In genomic region chr7:105971867-105972266, GRCh38 we compare ENCODE assay signal across 26 cellular contexts. TPM values are rescaled to one million over a fixed set of nuclear protein-coding genes. Genes with fewer than 3 reads are reported as not detected.
DNase-seq lines count a peak whose midpoint lies in the region; ATAC-seq and TF ChIP-seq lines count a peak whose summit lies in the region.
"Had no signal": no experiment of that assay in that cellular context is flagged by ENCODE, and none has a peak within 500 bp of the region (broad histone marks: within the 10 kb centered on the region; RNA-seq: fewer than 3 reads in every experiment).

No MANE protein-coding gene starts in this region.

- H3K9me3 Mint-ChIP-seq in activated CD8-positive, alpha-beta memory T cell treated with anti-CD3 and anti-CD28 coated beads, Interleukin-2, amount 10 ng/mL, durations not matched to agents 7 days and 5 days (ENCODE audit: low read depth), result no peaks in the 10 kb centered on the region
- H3K9me3 Mint-ChIP-seq in naive thymus-derived CD4-positive, alpha-beta T cell, result peaks cover 0 to 2% (median 0%) of the 10 kb centered on the region in 11 donors

- H3K4me1 Mint-ChIP-seq in activated CD8-positive, alpha-beta memory T cell treated with anti-CD3 and anti-CD28 coated beads, Interleukin-2, amount 10 ng/mL, durations not matched to agents 7 days and 5 days, result no peaks in the 10 kb centered on the region
- H3K4me1 Mint-ChIP-seq in naive thymus-derived CD4-positive, alpha-beta T cell, result peaks cover 0 to 5% (median 0%) of the 10 kb centered on the region in 7 donors
- H3K4me1 Mint-ChIP-seq: CD14-positive monocyte; CD8-positive, alpha-beta memory T cell; T-helper 17 cell had no signal

- no peak overlapping the region for H3K27ac ChIP-seq in WERI-Rb-1
- H3K27ac ChIP-seq in naive thymus-derived CD4-positive, alpha-beta T cell (ENCODE audit: low read depth, low read length), result no peak overlapping the region
- H3K27ac ChIP-seq: KMS-11, SJSA1 had no signal

- no peak overlapping the region for H3K27ac Mint-ChIP-seq in activated CD8-positive, alpha-beta memory T cell treated with anti-CD3 and anti-CD28 coated beads, Interleukin-2, amount 10 ng/mL, durations not matched to agents 7 days and 5 days
- no peak overlapping the region for H3K27ac Mint-ChIP-seq in naive thymus-derived CD4-positive, alpha-beta T cell
- H3K27ac Mint-ChIP-seq: CD14-positive monocyte; CD8-positive, alpha-beta memory T cell; T-helper 17 cell had no signal

- no peaks in the 10 kb centered on the region for H3K27me3 ChIP-seq in WERI-Rb-1 (ENCODE audit: insufficient read depth, low read depth, severe bottlenecking)
- no peaks in the 10 kb centered on the region for H3K27me3 ChIP-seq in naive thymus-derived CD4-positive, alpha-beta T cell (ENCODE audit: control insufficient read depth in 2 of 2, insufficient read depth in 2 of 2, low read length in 2 of 2)

- ATAC-seq in activated CD8-positive, alpha-beta memory T cell treated with anti-CD3 and anti-CD28 coated beads, Interleukin-2, amount 10 ng/mL, durations not matched to agents 7 days and 5 days, result no peak
- ATAC-seq in naive thymus-derived CD4-positive, alpha-beta T cell, result peak; percentile 32
- ATAC-seq in GM18861 (IDR thresholded peaks at IDR 0.05; ENCODE audit: unreplicated experiment), result no peak
- ATAC-seq: PC-3, Right ventricle myocardium inferior, T-helper 17 cell had no signal

- no peaks in the 10 kb centered on the region for H3K4me1 ChIP-seq in naive thymus-derived CD4-positive, alpha-beta T cell (ENCODE audit: control insufficient read depth in 2 of 2, insufficient read depth in 2 of 2, low read length in 2 of 2)
- H3K4me1 ChIP-seq: SJSA1 had no signal

- peaks cover 7% of the 10 kb centered on the region for H3K27me3 Mint-ChIP-seq in activated CD8-positive, alpha-beta memory T cell treated with anti-CD3 and anti-CD28 coated beads, Interleukin-2, amount 10 ng/mL, durations not matched to agents 7 days and 5 days
- H3K27me3 Mint-ChIP-seq in naive thymus-derived CD4-positive, alpha-beta T cell, result peaks cover 0 to 13% (median 0%) of the 10 kb centered on the region in 5 donors

- no peaks in the 10 kb centered on the region for H3K36me3 Mint-ChIP-seq in activated CD8-positive, alpha-beta memory T cell treated with anti-CD3 and anti-CD28 coated beads, Interleukin-2, amount 10 ng/mL, durations not matched to agents 7 days and 5 days
- no peaks in the 10 kb centered on the region for H3K36me3 Mint-ChIP-seq in naive thymus-derived CD4-positive, alpha-beta T cell
- H3K36me3 Mint-ChIP-seq: CD14-positive monocyte; CD8-positive, alpha-beta memory T cell had no signal

- no peak for TF ChIP-seq CTCF in WERI-Rb-1 (IDR thresholded peaks at IDR 0.05; ENCODE audit: low read depth, low read length)

- H3K36me3 ChIP-seq in WERI-Rb-1, result no peaks in the 10 kb centered on the region
- no peaks in the 10 kb centered on the region for H3K36me3 ChIP-seq in naive thymus-derived CD4-positive, alpha-beta T cell (ENCODE audit: control insufficient read depth in 2 of 3, insufficient read depth in 3 of 3, low read length in 3 of 3)
- H3K36me3 ChIP-seq: SJSA1 had no signal

- DNase-seq in activated CD8-positive, alpha-beta memory T cell treated with anti-CD3 and anti-CD28 coated beads, Interleukin-2, amount 10 ng/mL, durations not matched to agents 7 days and 5 days, result peak; percentile 11
- DNase-seq in activated CD8-positive, alpha-beta memory T cell treated with anti-CD3 and anti-CD28 coated beads, Interleukin-2, amount 50 U/mL, for 4 hours, result no peak
- peak; percentile 35 for DNase-seq in WERI-Rb-1
- DNase-seq in naive thymus-derived CD4-positive, alpha-beta T cell, result no peak
- no peak for DNase-seq in stimulated activated CD4-positive, alpha-beta T cell treated with anti-CD3 and anti-CD28 coated beads, Interleukin-15, amount 100 ng/mL, for 24 hours
- DNase-seq in HEK293T (ENCODE audit: extremely low spot score), result no peak
- DNase-seq: AML-193; CD8-positive, alpha-beta memory T cell; DMS 273 treated with DMSO at 0.1 percent for 48 hours; DND-41; GOT3; HCEC 1CT; IMR-90; MM.1S; NCI-H1417; NCI-H2081; NCI-H2227 treated with DMSO at 0.1 percent for 48 hours; NK-92 treated with Interleukin-12 subunit alpha and Interleukin-12 subunit beta, amount 100 ng/mL, for 24 hours; PC-3; SW 1271; T-helper 17 cell had no signal

- POLR2A ChIA-PET in naive thymus-derived CD4-positive, alpha-beta T cell (lab: Charles Lee), result no interaction called here
- POLR2A ChIA-PET in HEK293T (lab: Yijun Ruan, JAX), result interaction anchor here (1.0 kb wide), 1 partner anchor 13 kb away, joined by 3 read pairs; no protein-coding TSS in a partner anchor

- CTCF ChIA-PET in activated CD8-positive, alpha-beta memory T cell treated with anti-CD3 and anti-CD28 coated beads, Interleukin-2, amount 10 ng/mL, durations not matched to agents 7 days and 5 days (lab: Charles Lee), result interaction anchor here (1.4 to 1.7 kb wide), 2 partner anchors 37 to 43 kb away, joined by 3 read pairs; no protein-coding TSS in a partner anchor
- CTCF ChIA-PET in naive thymus-derived CD4-positive, alpha-beta T cell (lab: Charles Lee), result no interaction called here
- CTCF ChIA-PET in HEK293T (lab: Yijun Ruan, JAX), result no interaction called here

- H3K4me3 ChIP-seq in WERI-Rb-1 (ENCODE audit: low read depth, low read length), result no peak overlapping the region
- H3K4me3 ChIP-seq in naive thymus-derived CD4-positive, alpha-beta T cell (ENCODE audit: low read length), result no peak overlapping the region
- H3K4me3 ChIP-seq: SJSA1 had no signal

- intact Hi-C loops in naive thymus-derived CD4-positive, alpha-beta T cell (cut with micrococcal nuclease), result no loop called here

- H3K9me3 ChIP-seq in WERI-Rb-1 (ENCODE audit: severe bottlenecking), result no peaks in the 10 kb centered on the region
- H3K9me3 ChIP-seq in naive thymus-derived CD4-positive, alpha-beta T cell (ENCODE audit: control insufficient read depth in 2 of 3, low read length in 3 of 3), result no peaks in the 10 kb centered on the region
- H3K9me3 ChIP-seq: SJSA1 had no signal

- H3K4me3 Mint-ChIP-seq in activated CD8-positive, alpha-beta memory T cell treated with anti-CD3 and anti-CD28 coated beads, Interleukin-2, amount 10 ng/mL, durations not matched to agents 7 days and 5 days, result no peak overlapping the region
- H3K4me3 Mint-ChIP-seq in naive thymus-derived CD4-positive, alpha-beta T cell, result no peak overlapping the region
- H3K4me3 Mint-ChIP-seq: CD14-positive monocyte; CD8-positive, alpha-beta memory T cell; T-helper 17 cell had no signal

TF ChIP-seq in HEK293T, 16 proteins besides CTCF, POLR2A, EP300 and RAD21:
- TF ChIP-seq ELF4 (IDR thresholded peaks at IDR 0.05) (no peak), SP1 (IDR thresholded peaks at IDR 0.05) (no peak), ZNF384 (IDR thresholded peaks at IDR 0.05) (no peak), LEF1 (IDR thresholded peaks at IDR 0.05; ENCODE audit: borderline replicate concordance) (no peak), FOXM1 (IDR thresholded peaks at IDR 0.05; ENCODE audit: borderline replicate concordance) (no peak), BHLHE40 (IDR thresholded peaks at IDR 0.05; ENCODE audit: borderline replicate concordance) (no peak), PKNOX1 (IDR thresholded peaks at IDR 0.05) (no peak), HDGF (IDR thresholded peaks at IDR 0.05; ENCODE audit: borderline replicate concordance) (no peak)

RNA-seq across cellular contexts. Expression of gene CDHR3, which starts 8.8 kb away (rescaled TPM):
- total RNA-seq in activated CD8-positive, alpha-beta memory T cell treated with anti-CD3 and anti-CD28 coated beads, Interleukin-2, amount 10 ng/mL, durations not matched to agents 7 days and 5 days, result under 1 TPM; 0.30 to 0.58 TPM
- 10 to 100 TPM in 2 of 5 experiments, 1 to 10 TPM in 3; 1.5 to 14.0 (median 7.3) TPM for total RNA-seq in naive thymus-derived CD4-positive, alpha-beta T cell
- polyA plus RNA-seq in naive thymus-derived CD4-positive, alpha-beta T cell, result 1 to 10 TPM; 1.1 to 3.0 TPM

Comparison
In these comparisons a context has a peak if more than half of its experiments do, and no peak if none do; other contexts are left out.
1. DNase-seq: peak in activated CD8-positive, alpha-beta memory T cell treated with anti-CD3 and anti-CD28 coated beads, Interleukin-2, amount 10 ng/mL, durations not matched to agents 7 days and 5 days (single experiment) and WERI-Rb-1 (single experiment); none in activated CD8-positive, alpha-beta memory T cell treated with anti-CD3 and anti-CD28 coated beads, Interleukin-2, amount 50 U/mL, for 4 hours (single experiment), naive thymus-derived CD4-positive, alpha-beta T cell (0 of 9), stimulated activated CD4-positive, alpha-beta T cell treated with anti-CD3 and anti-CD28 coated beads, Interleukin-15, amount 100 ng/mL, for 24 hours (single experiment) and HEK293T (single experiment).